In genomic region chr14:69036757-69037506, GRCh38 we compare ENCODE assay signal across 22 cellular contexts. TPM values are rescaled to one million over a fixed set of nuclear protein-coding genes. Genes with fewer than 3 reads are reported as not detected.
DNase-seq lines count a peak whose midpoint lies in the region; ATAC-seq and TF ChIP-seq lines count a peak whose summit lies in the region.
"Had no signal": no experiment of that assay in that cellular context is flagged by ENCODE, and none has a peak within 500 bp of the region (broad histone marks: within the 10 kb centered on the region; RNA-seq: fewer than 3 reads in every experiment).

No MANE protein-coding gene starts in this region.

- H3K79me2 ChIP-seq in Karpas-422 (ENCODE audit: low read length) (no peaks in the 10 kb centered on the region), neural progenitor cell (ENCODE audit: low read depth) (no peaks in the 10 kb centered on the region)

- no peak overlapping the region for H2AFZ ChIP-seq in Karpas-422 (ENCODE audit: low read length)
- peak overlapping the region; percentile 57 for H2AFZ ChIP-seq in neural progenitor cell (replicated peaks)

- no peak for TF ChIP-seq CTCF in brain microvascular endothelial cell (IDR thresholded peaks at IDR 0.05; ENCODE audit: low read depth, low read length, missing control alignments)
- no peak for TF ChIP-seq CTCF in neural progenitor cell (IDR thresholded peaks at IDR 0.05)

- H3K27ac ChIP-seq in Karpas-422 (ENCODE audit: low read length), result no peak overlapping the region
- H3K27ac ChIP-seq in brain microvascular endothelial cell, result peak overlapping the region; percentile 10
- H3K27ac ChIP-seq in neural progenitor cell, result no peak overlapping the region
- H3K27ac ChIP-seq: breast epithelium, C4-2B had no signal

- no peak overlapping the region for H3K4me3 Mint-ChIP-seq in neural progenitor cell
- H3K4me3 Mint-ChIP-seq: activated CD4-positive, alpha-beta T cell treated with anti-CD3 and anti-CD28 coated beads, Interleukin-2, amount 10 ng/mL, durations not matched to agents 24 days and 14 days; dendritic cell treated with granulocyte-macrophage colony-stimulating factor and Interleukin-4, amounts not matched to agents 40 ng/mL and 50 ng/mL, for 4 days; memory B cell; natural killer cell had no signal

- H3K9me2 ChIP-seq in Karpas-422 (replicated peaks; ENCODE audit: insufficient read depth, low read length), result no peaks in the 10 kb centered on the region

- H3K4me1 ChIP-seq in Karpas-422 (ENCODE audit: low read length), result 0 out of 2 replicates have a peak, but pooled peaks cover 2% of the 10 kb centered on the region
- H3K4me1 ChIP-seq in neural progenitor cell, result peaks cover 7% of the 10 kb centered on the region
- H3K4me1 ChIP-seq: breast epithelium had no signal

- peaks cover 10% of the 10 kb centered on the region for H3F3A ChIP-seq in neural progenitor cell (ENCODE audit: low read depth)

- no peaks in the 10 kb centered on the region for H3K36me3 Mint-ChIP-seq in neural progenitor cell
- H3K36me3 Mint-ChIP-seq: memory B cell, natural killer cell had no signal

- H3K9me3 Mint-ChIP-seq in neural progenitor cell, result no peaks in the 10 kb centered on the region
- H3K9me3 Mint-ChIP-seq: activated CD4-positive, alpha-beta T cell treated with anti-CD3 and anti-CD28 coated beads, Interleukin-2, amount 10 ng/mL, durations not matched to agents 24 days and 14 days; dendritic cell treated with granulocyte-macrophage colony-stimulating factor and Interleukin-4, amounts not matched to agents 40 ng/mL and 50 ng/mL, for 4 days; memory B cell; natural killer cell had no signal

- no peaks in the 10 kb centered on the region for H3K27me3 ChIP-seq in Karpas-422 (ENCODE audit: low read length)
- no peaks in the 10 kb centered on the region for H3K27me3 ChIP-seq in brain microvascular endothelial cell (replicated peaks)
- H3K27me3 ChIP-seq in neural progenitor cell, result no peaks in the 10 kb centered on the region
- H3K27me3 ChIP-seq: breast epithelium, sigmoid colon had no signal

- H3K27me3 Mint-ChIP-seq in neural progenitor cell (ENCODE audit: insufficient read depth, low read depth), result peaks cover 8% of the 10 kb centered on the region

- no peak overlapping the region for H3K27ac Mint-ChIP-seq in neural progenitor cell
- H3K27ac Mint-ChIP-seq: activated CD4-positive, alpha-beta T cell treated with anti-CD3 and anti-CD28 coated beads, Interleukin-2, amount 10 ng/mL, durations not matched to agents 24 days and 14 days; dendritic cell treated with granulocyte-macrophage colony-stimulating factor and Interleukin-4, amounts not matched to agents 40 ng/mL and 50 ng/mL, for 4 days; memory B cell; natural killer cell had no signal

- in situ Hi-C loops in brain microvascular endothelial cell (cut with HindIII; ENCODE audit: low pct_ligation_motif_present, low sequenced_read_pairs), result no loop called here

- H3K9ac ChIP-seq in Karpas-422 (ENCODE audit: low read length) (no peak overlapping the region), neural progenitor cell (no peak overlapping the region)

- no peaks in the 10 kb centered on the region for H3K9me3 ChIP-seq in Karpas-422 (ENCODE audit: low read length)
- H3K9me3 ChIP-seq in neural progenitor cell (ENCODE audit: low read depth), result no peaks in the 10 kb centered on the region
- H3K9me3 ChIP-seq: breast epithelium, sigmoid colon had no signal

- no peaks in the 10 kb centered on the region for H3K36me3 ChIP-seq in Karpas-422 (ENCODE audit: insufficient read depth, low read length)
- H3K36me3 ChIP-seq in brain microvascular endothelial cell (replicated peaks), result no peaks in the 10 kb centered on the region
- H3K36me3 ChIP-seq in neural progenitor cell, result no peaks in the 10 kb centered on the region
- H3K36me3 ChIP-seq: breast epithelium, sigmoid colon had no signal

- peaks cover 29% of the 10 kb centered on the region for H3K4me1 Mint-ChIP-seq in neural progenitor cell
- H3K4me1 Mint-ChIP-seq: activated CD4-positive, alpha-beta T cell treated with anti-CD3 and anti-CD28 coated beads, Interleukin-2, amount 10 ng/mL, durations not matched to agents 24 days and 14 days; memory B cell had no signal

- H4K20me1 ChIP-seq in Karpas-422 (ENCODE audit: insufficient read depth, low read depth, low read length) (no peaks in the 10 kb centered on the region), neural progenitor cell (ENCODE audit: low read depth) (no peaks in the 10 kb centered on the region)

- H3K4me3 ChIP-seq in Karpas-422 (ENCODE audit: low read length), result no peak overlapping the region
- H3K4me3 ChIP-seq in brain microvascular endothelial cell (ENCODE audit: low read depth, low read length), result no peak overlapping the region
- H3K4me3 ChIP-seq in neural progenitor cell, result no peak overlapping the region
- H3K4me3 ChIP-seq: breast epithelium, sigmoid colon had no signal

- DNase-seq in ELR (ENCODE audit: low read depth) (peak; percentile 17), Karpas-422 (peak; percentile 27), brain microvascular endothelial cell (no peak), neural progenitor cell (ENCODE audit: low spot score) (no peak), hippocampal formation (lab: John Stamatoyannopoulos, UW) (no peak), NCI-H446 treated with DMSO at 0.1 percent for 48 hours (lab: John Stamatoyannopoulos, UW) (no peak)
- DNase-seq: activated CD4-positive, alpha-beta T cell treated with anti-CD3 and anti-CD28 coated beads, Interleukin-2, amount 10 ng/mL, durations not matched to agents 24 days and 14 days; foreskin melanocyte; GF-D8; kidney glomerular epithelial cell; natural killer cell; NCI-H1105; NCI-H2081 treated with DMSO at 0.1 percent for 48 hours; NCI-H510A treated with DMSO at 0.1 percent for 48 hours; sigmoid colon; SW 1271 had no signal

- H3K4me2 ChIP-seq in Karpas-422 (ENCODE audit: low read depth, low read length, poor library complexity, severe bottlenecking) (no peak overlapping the region), neural progenitor cell (no peak overlapping the region)

- ATAC-seq in GM21717 (IDR thresholded peaks at IDR 0.05; ENCODE audit: unreplicated experiment) (no peak), GM21529 (IDR thresholded peaks at IDR 0.05; ENCODE audit: unreplicated experiment) (no peak)
- ATAC-seq: natural killer cell had no signal

RNA-seq across cellular contexts. Expression of gene ACTN1, which starts 57.8 kb away (rescaled TPM):
- 1.1 TPM in 1 of 2 replicates, not detected in the other for total RNA-seq in Karpas-422 (2014; rRNA removed; shearing (Covaris generic); ENCODE audit: low replicate concordance)
- total RNA-seq in neural progenitor cell (ENCODE audit: low replicate concordance), result 70.7 and 97.7 TPM in 2 replicates

Comparison
In these comparisons a context has a peak if more than half of its experiments do, and no peak if none do; other contexts are left out.
1. DNase-seq: peak in ELR (single experiment) and Karpas-422 (single experiment); none in brain microvascular endothelial cell (single experiment), neural progenitor cell (single experiment), hippocampal formation (0 of 2) and NCI-H446 treated with DMSO at 0.1 percent for 48 hours (single experiment).
2. RNA of gene ACTN1, which starts 57.8 kb away (total RNA-seq): 70.7 to 97.7 TPM in neural progenitor cell; 1.1 TPM in Karpas-422; every median in the first group is over 10 times any median in the second.